In the genomic region with DNA sequence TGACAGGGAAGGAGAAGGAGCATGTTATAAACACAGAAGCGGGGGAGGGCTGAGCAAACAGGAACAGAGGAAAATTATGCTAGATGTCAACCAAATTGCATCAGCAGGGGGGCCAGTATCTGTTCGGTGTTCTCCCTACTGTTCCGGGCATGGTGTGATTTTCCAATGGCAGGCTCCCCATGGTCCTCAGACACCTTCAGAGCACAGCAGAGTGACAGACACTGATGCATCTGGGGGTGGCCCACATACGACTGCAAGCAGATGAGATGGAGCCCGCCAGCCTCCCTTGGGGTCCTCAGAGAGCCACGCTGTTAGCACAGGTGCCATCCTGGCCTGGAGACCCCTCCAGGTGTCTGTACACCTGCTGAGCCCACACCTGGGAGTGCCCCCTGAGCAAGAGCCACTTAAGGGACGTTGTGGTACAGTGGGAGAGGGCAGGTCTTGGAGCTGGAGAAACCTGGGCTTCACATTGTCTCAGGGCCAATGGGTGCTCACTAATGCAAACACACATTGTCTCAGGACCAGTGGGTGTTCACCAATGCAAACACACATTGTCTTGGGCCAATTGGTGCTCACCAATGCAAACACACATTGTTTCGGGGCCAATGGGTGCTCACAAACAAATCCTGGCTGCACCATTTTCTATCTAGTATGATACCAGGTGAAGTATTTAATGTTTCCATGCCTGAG, we compare ENCODE assay signal across 2 cellular contexts.
TF ChIP-seq lines count a peak whose summit lies in the region.

No MANE protein-coding gene starts in this region.

TF ChIP-seq in HEK293, 187 proteins besides CTCF, POLR2A, EP300 and RAD21 (continued from another document):
- TF ChIP-seq, protein P1, sequence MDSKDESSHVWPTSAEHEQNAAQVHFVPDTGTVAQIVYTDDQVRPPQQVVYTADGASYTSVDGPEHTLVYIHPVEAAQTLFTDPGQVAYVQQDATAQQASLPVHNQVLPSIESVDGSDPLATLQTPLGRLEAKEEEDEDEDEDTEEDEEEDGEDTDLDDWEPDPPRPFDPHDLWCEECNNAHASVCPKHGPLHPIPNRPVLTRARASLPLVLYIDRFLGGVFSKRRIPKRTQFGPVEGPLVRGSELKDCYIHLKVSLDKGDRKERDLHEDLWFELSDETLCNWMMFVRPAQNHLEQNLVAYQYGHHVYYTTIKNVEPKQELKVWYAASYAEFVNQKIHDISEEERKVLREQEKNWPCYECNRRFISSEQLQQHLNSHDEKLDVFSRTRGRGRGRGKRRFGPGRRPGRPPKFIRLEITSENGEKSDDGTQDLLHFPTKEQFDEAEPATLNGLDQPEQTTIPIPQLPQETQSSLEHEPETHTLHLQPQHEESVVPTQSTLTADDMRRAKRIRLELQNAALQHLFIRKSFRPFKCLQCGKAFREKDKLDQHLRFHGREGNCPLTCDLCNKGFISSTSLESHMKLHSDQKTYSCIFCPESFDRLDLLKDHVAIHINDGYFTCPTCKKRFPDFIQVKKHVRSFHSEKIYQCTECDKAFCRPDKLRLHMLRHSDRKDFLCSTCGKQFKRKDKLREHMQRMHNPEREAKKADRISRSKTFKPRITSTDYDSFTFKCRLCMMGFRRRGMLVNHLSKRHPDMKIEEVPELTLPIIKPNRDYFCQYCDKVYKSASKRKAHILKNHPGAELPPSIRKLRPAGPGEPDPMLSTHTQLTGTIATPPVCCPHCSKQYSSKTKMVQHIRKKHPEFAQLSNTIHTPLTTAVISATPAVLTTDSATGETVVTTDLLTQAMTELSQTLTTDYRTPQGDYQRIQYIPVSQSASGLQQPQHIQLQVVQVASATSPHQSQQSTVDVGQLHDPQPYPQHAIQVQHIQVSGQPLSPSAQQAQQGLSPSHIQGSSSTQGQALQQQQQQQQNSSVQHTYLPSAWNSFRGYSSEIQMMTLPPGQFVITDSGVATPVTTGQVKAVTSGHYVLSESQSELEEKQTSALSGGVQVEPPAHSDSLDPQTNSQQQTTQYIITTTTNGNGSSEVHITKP (tag by site-specific recombination; IDR thresholded peaks at IDR 0.05) = 0 out of 2 replicates have a peak, but pooled peaks have one; percentile 12
- no peak for TF ChIP-seq ZNF138 (tag by site-specific recombination; IDR thresholded peaks at IDR 0.05; ENCODE audit: borderline replicate concordance)
- no peak for TF ChIP-seq ZNF560 (tag by site-specific recombination; IDR thresholded peaks at IDR 0.05; ENCODE audit: borderline replicate concordance)

TF ChIP-seq in K562, 482 proteins besides CTCF, POLR2A, EP300 and RAD21 (continued from another document and continues in another):
- TF ChIP-seq, protein P2, sequence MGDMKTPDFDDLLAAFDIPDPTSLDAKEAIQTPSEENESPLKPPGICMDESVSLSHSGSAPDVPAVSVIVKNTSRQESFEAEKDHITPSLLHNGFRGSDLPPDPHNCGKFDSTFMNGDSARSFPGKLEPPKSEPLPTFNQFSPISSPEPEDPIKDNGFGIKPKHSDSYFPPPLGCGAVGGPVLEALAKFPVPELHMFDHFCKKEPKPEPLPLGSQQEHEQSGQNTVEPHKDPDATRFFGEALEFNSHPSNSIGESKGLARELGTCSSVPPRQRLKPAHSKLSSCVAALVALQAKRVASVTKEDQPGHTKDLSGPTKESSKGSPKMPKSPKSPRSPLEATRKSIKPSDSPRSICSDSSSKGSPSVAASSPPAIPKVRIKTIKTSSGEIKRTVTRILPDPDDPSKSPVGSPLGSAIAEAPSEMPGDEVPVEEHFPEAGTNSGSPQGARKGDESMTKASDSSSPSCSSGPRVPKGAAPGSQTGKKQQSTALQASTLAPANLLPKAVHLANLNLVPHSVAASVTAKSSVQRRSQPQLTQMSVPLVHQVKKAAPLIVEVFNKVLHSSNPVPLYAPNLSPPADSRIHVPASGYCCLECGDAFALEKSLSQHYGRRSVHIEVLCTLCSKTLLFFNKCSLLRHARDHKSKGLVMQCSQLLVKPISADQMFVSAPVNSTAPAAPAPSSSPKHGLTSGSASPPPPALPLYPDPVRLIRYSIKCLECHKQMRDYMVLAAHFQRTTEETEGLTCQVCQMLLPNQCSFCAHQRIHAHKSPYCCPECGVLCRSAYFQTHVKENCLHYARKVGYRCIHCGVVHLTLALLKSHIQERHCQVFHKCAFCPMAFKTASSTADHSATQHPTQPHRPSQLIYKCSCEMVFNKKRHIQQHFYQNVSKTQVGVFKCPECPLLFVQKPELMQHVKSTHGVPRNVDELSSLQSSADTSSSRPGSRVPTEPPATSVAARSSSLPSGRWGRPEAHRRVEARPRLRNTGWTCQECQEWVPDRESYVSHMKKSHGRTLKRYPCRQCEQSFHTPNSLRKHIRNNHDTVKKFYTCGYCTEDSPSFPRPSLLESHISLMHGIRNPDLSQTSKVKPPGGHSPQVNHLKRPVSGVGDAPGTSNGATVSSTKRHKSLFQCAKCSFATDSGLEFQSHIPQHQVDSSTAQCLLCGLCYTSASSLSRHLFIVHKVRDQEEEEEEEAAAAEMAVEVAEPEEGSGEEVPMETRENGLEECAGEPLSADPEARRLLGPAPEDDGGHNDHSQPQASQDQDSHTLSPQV (IDR thresholded peaks at IDR 0.05) = no peak
- TF ChIP-seq HNRNPH1 (optimal IDR thresholded peaks at IDR 0.05; ENCODE audit: low read depth, low read length) (no peak), MECOM (CRISPR knock-in tag; IDR thresholded peaks at IDR 0.05) (no peak), GTF2F1 (IDR thresholded peaks at IDR 0.05; ENCODE audit: low read depth, low read length) (no peak), HNRNPLL (IDR thresholded peaks at IDR 0.05; ENCODE audit: low read depth, low read length, poor library complexity, severe bottlenecking) (no peak), POLR3G (IDR thresholded peaks at IDR 0.05; ENCODE audit: extremely low read depth, insufficient read length, insufficient replicate concordance) (no peak), ATF7 (IDR thresholded peaks at IDR 0.05) (peak; percentile 25; the same call in 1 of the 2 replicates), PHF20 (IDR thresholded peaks at IDR 0.05; ENCODE audit: partially characterized antibody) (no peak), NFRKB (IDR thresholded peaks at IDR 0.05; ENCODE audit: low read depth) (no peak), ZNF3 (CRISPR knock-in tag; IDR thresholded peaks at IDR 0.05) (no peak), FOXA3 (CRISPR knock-in tag; conservative IDR thresholded peaks at IDR 0.05 in 1 of 2, IDR thresholded peaks at IDR 0.05 in 1 of 2) (peak in 1 of 2 experiments; percentile 79; a peak in 2 of 4 replicates), FOXK2 (conservative IDR thresholded peaks at IDR 0.05 in 1 of 2, IDR thresholded peaks at IDR 0.05 in 1 of 2; ENCODE audit: low read depth in 2 of 2) (no peak), TRIM28 (IDR thresholded peaks at IDR 0.05) (no peak), NEUROD1 (IDR thresholded peaks at IDR 0.05; ENCODE audit: borderline replicate concordance, low read depth, low read length, partially characterized antibody) (no peak), STAT5B (CRISPR knock-in tag; IDR thresholded peaks at IDR 0.05) (no peak), TRIM24 (IDR thresholded peaks at IDR 0.05) (peak; percentile 44 to 75; a peak in 2 of 4 replicates), EP400 (IDR thresholded peaks at IDR 0.05) (peak; percentile 21; the same call in 1 of the 2 replicates), PYGO2 (tag; IDR thresholded peaks at IDR 0.05) (no peak), MYBL2 (IDR thresholded peaks at IDR 0.05; ENCODE audit: low read depth) (no peak), MYBL2 (CRISPR knock-in tag; IDR thresholded peaks at IDR 0.05; ENCODE audit: borderline replicate concordance) (no peak), ZNF830 (CRISPR knock-in tag; IDR thresholded peaks at IDR 0.05) (no peak), ZNF584 (CRISPR knock-in tag; IDR thresholded peaks at IDR 0.05; ENCODE audit: low read depth) (peak; percentile 67; the same call in 1 of the 2 replicates), CXXC5 (CRISPR knock-in tag; IDR thresholded peaks at IDR 0.05) (no peak; the same call in 1 of the 2 replicates), SOX6 (IDR thresholded peaks at IDR 0.05) (peak; percentile 43; the same call in 1 of the 2 replicates), CBFB (CRISPR knock-in tag; IDR thresholded peaks at IDR 0.05) (no peak), CREBBP (IDR thresholded peaks at IDR 0.05; ENCODE audit: low read depth, low read length) (no peak)
- TF ChIP-seq, protein P3, sequence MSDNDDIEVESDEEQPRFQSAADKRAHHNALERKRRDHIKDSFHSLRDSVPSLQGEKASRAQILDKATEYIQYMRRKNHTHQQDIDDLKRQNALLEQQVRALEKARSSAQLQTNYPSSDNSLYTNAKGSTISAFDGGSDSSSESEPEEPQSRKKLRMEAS (CRISPR knock-in tag; IDR thresholded peaks at IDR 0.05) = no peak
- TF ChIP-seq, protein P4, sequence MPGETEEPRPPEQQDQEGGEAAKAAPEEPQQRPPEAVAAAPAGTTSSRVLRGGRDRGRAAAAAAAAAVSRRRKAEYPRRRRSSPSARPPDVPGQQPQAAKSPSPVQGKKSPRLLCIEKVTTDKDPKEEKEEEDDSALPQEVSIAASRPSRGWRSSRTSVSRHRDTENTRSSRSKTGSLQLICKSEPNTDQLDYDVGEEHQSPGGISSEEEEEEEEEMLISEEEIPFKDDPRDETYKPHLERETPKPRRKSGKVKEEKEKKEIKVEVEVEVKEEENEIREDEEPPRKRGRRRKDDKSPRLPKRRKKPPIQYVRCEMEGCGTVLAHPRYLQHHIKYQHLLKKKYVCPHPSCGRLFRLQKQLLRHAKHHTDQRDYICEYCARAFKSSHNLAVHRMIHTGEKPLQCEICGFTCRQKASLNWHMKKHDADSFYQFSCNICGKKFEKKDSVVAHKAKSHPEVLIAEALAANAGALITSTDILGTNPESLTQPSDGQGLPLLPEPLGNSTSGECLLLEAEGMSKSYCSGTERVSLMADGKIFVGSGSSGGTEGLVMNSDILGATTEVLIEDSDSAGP (CRISPR knock-in tag; IDR thresholded peaks at IDR 0.05) = no peak
- TF ChIP-seq, protein P5, sequence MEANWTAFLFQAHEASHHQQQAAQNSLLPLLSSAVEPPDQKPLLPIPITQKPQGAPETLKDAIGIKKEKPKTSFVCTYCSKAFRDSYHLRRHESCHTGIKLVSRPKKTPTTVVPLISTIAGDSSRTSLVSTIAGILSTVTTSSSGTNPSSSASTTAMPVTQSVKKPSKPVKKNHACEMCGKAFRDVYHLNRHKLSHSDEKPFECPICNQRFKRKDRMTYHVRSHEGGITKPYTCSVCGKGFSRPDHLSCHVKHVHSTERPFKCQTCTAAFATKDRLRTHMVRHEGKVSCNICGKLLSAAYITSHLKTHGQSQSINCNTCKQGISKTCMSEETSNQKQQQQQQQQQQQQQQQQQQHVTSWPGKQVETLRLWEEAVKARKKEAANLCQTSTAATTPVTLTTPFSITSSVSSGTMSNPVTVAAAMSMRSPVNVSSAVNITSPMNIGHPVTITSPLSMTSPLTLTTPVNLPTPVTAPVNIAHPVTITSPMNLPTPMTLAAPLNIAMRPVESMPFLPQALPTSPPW (CRISPR knock-in tag; IDR thresholded peaks at IDR 0.05) = peak; percentile 39; the same call in 1 of the 2 replicates
- TF ChIP-seq, protein P6, sequence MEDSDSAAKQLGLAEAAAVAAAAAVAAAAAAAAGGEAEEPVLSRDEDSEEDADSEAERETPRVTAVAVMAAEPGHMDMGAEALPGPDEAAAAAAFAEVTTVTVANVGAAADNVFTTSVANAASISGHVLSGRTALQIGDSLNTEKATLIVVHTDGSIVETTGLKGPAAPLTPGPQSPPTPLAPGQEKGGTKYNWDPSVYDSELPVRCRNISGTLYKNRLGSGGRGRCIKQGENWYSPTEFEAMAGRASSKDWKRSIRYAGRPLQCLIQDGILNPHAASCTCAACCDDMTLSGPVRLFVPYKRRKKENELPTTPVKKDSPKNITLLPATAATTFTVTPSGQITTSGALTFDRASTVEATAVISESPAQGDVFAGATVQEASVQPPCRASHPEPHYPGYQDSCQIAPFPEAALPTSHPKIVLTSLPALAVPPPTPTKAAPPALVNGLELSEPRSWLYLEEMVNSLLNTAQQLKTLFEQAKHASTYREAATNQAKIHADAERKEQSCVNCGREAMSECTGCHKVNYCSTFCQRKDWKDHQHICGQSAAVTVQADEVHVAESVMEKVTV (CRISPR knock-in tag; IDR thresholded peaks at IDR 0.05) = no peak
- TF ChIP-seq, protein P7, sequence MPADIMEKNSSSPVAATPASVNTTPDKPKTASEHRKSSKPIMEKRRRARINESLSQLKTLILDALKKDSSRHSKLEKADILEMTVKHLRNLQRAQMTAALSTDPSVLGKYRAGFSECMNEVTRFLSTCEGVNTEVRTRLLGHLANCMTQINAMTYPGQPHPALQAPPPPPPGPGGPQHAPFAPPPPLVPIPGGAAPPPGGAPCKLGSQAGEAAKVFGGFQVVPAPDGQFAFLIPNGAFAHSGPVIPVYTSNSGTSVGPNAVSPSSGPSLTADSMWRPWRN (IDR thresholded peaks at IDR 0.05; ENCODE audit: low read depth) = no peak
- TF ChIP-seq, protein P8, sequence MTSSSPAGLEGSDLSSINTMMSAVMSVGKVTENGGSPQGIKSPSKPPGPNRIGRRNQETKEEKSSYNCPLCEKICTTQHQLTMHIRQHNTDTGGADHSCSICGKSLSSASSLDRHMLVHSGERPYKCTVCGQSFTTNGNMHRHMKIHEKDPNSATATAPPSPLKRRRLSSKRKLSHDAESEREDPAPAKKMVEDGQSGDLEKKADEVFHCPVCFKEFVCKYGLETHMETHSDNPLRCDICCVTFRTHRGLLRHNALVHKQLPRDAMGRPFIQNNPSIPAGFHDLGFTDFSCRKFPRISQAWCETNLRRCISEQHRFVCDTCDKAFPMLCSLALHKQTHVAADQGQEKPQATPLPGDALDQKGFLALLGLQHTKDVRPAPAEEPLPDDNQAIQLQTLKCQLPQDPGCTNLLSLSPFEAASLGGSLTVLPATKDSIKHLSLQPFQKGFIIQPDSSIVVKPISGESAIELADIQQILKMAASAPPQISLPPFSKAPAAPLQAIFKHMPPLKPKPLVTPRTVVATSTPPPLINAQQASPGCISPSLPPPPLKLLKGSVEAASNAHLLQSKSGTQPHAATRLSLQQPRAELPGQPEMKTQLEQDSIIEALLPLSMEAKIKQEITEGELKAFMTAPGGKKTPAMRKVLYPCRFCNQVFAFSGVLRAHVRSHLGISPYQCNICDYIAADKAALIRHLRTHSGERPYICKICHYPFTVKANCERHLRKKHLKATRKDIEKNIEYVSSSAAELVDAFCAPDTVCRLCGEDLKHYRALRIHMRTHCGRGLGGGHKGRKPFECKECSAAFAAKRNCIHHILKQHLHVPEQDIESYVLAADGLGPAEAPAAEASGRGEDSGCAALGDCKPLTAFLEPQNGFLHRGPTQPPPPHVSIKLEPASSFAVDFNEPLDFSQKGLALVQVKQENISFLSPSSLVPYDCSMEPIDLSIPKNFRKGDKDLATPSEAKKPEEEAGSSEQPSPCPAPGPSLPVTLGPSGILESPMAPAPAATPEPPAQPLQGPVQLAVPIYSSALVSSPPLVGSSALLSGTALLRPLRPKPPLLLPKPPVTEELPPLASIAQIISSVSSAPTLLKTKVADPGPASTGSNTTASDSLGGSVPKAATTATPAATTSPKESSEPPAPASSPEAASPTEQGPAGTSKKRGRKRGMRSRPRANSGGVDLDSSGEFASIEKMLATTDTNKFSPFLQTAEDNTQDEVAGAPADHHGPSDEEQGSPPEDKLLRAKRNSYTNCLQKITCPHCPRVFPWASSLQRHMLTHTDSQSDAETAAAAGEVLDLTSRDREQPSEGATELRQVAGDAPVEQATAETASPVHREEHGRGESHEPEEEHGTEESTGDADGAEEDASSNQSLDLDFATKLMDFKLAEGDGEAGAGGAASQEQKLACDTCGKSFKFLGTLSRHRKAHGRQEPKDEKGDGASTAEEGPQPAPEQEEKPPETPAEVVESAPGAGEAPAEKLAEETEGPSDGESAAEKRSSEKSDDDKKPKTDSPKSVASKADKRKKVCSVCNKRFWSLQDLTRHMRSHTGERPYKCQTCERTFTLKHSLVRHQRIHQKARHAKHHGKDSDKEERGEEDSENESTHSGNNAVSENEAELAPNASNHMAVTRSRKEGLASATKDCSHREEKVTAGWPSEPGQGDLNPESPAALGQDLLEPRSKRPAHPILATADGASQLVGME (CRISPR knock-in tag; IDR thresholded peaks at IDR 0.05) = peak; percentile 20; the same call in 1 of the 2 replicates
